ENCODE assay signal across 1 cellular context in the genomic region with DNA sequence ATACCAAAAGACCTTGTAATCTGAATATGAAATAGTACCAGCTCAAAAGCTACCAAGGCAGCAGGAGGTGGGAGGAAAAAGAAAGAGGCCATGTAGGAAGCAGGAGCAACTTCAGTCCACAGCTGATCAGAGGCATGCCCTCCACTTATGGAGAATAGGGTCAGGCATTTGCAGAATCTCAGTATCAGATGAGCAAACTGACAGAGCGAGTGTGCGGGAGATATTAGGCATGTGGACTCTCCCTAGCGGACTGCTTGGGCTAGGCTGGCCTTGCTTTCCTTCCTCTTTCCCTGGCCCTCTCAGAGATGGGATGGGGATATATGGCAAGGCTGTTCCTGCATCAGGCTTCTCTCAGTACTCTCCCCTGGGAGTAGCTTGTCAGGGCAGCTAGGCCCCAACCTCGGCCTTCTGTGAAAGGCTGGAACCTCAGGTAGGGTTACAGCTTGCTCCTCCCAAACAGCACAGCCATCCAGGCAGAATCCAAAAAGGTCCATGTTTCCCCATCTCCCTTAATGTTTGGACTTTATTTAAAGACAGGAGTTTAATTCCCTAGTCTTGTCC.
A peak's percentile ranks its signal among the peaks of the same experiment; 100 is the strongest.
TF ChIP-seq lines count a peak whose summit lies in the region.

No MANE protein-coding gene starts in this region.

TF ChIP-seq in K562, 482 proteins besides CTCF, POLR2A, EP300 and RAD21:
- TF ChIP-seq CBFA2T3 (IDR thresholded peaks at IDR 0.05) (no peak), ZNF165 (CRISPR knock-in tag; IDR thresholded peaks at IDR 0.05; ENCODE audit: borderline replicate concordance) (peak; percentile 9; the same call in 1 of the 2 replicates), KLF6 (CRISPR knock-in tag; IDR thresholded peaks at IDR 0.05; ENCODE audit: borderline replicate concordance) (0 out of 2 replicates have a peak, but pooled peaks have one; percentile 25), ILK (tag; IDR thresholded peaks at IDR 0.05; ENCODE audit: borderline replicate concordance, low read depth) (no peak), RNF2 (IDR thresholded peaks at IDR 0.05) (0 out of 2 replicates have a peak, but pooled peaks have one; percentile 24), SMAD4 (CRISPR knock-in tag; conservative IDR thresholded peaks at IDR 0.05) (0 out of 2 replicates have a peak, but pooled peaks have one; percentile 45), SMARCA5 (IDR thresholded peaks at IDR 0.05) (no peak)
- TF ChIP-seq, protein P1, sequence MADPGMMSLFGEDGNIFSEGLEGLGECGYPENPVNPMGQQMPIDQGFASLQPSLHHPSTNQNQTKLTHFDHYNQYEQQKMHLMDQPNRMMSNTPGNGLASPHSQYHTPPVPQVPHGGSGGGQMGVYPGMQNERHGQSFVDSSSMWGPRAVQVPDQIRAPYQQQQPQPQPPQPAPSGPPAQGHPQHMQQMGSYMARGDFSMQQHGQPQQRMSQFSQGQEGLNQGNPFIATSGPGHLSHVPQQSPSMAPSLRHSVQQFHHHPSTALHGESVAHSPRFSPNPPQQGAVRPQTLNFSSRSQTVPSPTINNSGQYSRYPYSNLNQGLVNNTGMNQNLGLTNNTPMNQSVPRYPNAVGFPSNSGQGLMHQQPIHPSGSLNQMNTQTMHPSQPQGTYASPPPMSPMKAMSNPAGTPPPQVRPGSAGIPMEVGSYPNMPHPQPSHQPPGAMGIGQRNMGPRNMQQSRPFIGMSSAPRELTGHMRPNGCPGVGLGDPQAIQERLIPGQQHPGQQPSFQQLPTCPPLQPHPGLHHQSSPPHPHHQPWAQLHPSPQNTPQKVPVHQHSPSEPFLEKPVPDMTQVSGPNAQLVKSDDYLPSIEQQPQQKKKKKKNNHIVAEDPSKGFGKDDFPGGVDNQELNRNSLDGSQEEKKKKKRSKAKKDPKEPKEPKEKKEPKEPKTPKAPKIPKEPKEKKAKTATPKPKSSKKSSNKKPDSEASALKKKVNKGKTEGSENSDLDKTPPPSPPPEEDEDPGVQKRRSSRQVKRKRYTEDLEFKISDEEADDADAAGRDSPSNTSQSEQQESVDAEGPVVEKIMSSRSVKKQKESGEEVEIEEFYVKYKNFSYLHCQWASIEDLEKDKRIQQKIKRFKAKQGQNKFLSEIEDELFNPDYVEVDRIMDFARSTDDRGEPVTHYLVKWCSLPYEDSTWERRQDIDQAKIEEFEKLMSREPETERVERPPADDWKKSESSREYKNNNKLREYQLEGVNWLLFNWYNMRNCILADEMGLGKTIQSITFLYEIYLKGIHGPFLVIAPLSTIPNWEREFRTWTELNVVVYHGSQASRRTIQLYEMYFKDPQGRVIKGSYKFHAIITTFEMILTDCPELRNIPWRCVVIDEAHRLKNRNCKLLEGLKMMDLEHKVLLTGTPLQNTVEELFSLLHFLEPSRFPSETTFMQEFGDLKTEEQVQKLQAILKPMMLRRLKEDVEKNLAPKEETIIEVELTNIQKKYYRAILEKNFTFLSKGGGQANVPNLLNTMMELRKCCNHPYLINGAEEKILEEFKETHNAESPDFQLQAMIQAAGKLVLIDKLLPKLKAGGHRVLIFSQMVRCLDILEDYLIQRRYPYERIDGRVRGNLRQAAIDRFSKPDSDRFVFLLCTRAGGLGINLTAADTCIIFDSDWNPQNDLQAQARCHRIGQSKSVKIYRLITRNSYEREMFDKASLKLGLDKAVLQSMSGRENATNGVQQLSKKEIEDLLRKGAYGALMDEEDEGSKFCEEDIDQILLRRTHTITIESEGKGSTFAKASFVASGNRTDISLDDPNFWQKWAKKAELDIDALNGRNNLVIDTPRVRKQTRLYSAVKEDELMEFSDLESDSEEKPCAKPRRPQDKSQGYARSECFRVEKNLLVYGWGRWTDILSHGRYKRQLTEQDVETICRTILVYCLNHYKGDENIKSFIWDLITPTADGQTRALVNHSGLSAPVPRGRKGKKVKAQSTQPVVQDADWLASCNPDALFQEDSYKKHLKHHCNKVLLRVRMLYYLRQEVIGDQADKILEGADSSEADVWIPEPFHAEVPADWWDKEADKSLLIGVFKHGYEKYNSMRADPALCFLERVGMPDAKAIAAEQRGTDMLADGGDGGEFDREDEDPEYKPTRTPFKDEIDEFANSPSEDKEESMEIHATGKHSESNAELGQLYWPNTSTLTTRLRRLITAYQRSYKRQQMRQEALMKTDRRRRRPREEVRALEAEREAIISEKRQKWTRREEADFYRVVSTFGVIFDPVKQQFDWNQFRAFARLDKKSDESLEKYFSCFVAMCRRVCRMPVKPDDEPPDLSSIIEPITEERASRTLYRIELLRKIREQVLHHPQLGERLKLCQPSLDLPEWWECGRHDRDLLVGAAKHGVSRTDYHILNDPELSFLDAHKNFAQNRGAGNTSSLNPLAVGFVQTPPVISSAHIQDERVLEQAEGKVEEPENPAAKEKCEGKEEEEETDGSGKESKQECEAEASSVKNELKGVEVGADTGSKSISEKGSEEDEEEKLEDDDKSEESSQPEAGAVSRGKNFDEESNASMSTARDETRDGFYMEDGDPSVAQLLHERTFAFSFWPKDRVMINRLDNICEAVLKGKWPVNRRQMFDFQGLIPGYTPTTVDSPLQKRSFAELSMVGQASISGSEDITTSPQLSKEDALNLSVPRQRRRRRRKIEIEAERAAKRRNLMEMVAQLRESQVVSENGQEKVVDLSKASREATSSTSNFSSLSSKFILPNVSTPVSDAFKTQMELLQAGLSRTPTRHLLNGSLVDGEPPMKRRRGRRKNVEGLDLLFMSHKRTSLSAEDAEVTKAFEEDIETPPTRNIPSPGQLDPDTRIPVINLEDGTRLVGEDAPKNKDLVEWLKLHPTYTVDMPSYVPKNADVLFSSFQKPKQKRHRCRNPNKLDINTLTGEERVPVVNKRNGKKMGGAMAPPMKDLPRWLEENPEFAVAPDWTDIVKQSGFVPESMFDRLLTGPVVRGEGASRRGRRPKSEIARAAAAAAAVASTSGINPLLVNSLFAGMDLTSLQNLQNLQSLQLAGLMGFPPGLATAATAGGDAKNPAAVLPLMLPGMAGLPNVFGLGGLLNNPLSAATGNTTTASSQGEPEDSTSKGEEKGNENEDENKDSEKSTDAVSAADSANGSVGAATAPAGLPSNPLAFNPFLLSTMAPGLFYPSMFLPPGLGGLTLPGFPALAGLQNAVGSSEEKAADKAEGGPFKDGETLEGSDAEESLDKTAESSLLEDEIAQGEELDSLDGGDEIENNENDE (IDR thresholded peaks at IDR 0.05; ENCODE audit: low read depth, low read length), result no peak
- TF ChIP-seq, protein P2, sequence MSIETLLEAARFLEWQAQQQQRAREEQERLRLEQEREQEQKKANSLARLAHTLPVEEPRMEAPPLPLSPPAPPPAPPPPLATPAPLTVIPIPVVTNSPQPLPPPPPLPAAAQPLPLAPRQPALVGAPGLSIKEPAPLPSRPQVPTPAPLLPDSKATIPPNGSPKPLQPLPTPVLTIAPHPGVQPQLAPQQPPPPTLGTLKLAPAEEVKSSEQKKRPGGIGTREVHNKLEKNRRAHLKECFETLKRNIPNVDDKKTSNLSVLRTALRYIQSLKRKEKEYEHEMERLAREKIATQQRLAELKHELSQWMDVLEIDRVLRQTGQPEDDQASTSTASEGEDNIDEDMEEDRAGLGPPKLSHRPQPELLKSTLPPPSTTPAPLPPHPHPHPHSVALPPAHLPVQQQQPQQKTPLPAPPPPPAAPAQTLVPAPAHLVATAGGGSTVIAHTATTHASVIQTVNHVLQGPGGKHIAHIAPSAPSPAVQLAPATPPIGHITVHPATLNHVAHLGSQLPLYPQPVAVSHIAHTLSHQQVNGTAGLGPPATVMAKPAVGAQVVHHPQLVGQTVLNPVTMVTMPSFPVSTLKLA (conservative IDR thresholded peaks at IDR 0.05), result no peak
- TF ChIP-seq, protein P3, sequence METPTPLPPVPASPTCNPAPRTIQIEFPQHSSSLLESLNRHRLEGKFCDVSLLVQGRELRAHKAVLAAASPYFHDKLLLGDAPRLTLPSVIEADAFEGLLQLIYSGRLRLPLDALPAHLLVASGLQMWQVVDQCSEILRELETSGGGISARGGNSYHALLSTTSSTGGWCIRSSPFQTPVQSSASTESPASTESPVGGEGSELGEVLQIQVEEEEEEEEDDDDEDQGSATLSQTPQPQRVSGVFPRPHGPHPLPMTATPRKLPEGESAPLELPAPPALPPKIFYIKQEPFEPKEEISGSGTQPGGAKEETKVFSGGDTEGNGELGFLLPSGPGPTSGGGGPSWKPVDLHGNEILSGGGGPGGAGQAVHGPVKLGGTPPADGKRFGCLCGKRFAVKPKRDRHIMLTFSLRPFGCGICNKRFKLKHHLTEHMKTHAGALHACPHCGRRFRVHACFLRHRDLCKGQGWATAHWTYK (CRISPR knock-in tag; IDR thresholded peaks at IDR 0.05), result peak; percentile 59; the same call in 1 of the 2 replicates
- TF ChIP-seq, protein P4, sequence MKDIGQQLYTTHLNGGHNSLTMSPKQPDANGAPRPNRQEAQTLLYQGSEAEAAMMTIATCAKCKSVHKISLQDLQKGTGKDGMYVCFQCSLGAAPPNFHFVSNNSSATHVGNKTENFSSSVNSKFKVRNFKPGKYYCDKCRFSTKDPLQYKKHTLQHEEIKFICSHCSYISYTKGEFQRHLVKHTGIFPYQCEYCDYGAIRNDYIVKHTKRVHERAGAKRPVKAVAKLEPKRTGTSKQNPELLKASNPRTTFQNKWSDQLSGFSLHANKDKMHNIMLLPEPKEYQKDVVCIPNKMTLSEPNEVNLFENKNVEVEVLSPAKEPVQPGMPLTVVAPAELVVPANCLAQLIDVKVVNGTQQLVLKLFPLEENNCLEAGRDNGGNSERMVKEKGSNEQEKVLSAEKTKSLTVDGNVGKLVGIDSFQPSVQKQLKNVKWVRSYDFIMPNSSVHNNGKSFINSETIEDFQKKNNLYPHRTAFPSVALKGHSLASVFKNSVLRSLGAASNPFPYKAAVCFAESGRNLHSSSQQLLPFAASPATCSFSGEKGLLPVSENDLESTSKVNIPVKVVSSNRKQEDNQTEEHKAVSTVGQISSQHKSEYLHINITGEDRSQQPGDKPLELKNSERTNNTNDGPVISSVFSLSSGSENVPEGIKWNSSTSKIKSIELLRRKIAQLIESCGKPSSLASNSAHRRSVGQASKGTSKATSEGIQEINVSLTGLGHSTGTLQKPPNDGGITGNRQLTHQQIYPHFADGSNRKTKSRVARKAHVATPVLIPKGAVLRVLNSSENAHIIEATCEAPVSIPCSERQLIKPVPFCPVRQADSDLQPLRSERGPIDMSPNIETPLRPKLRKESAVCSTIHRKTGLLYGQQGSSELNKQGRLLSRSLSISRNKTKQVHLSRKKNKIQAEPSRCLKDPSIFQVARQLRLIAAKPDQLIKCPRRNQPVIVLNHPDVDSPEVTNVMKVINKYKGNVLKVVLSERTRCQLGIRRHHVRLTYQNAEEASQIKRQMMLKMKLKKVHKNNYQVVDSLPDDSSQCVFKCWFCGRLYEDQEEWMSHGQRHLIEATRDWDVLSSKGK (CRISPR knock-in tag; IDR thresholded peaks at IDR 0.05), result no peak
TF ChIP-seq in K562: peak in this region for 5.
